In genomic region chr19:2610637-2611482, GRCh38 we compare ENCODE assay signal across 8 cellular contexts.
DNase-seq lines count a peak whose midpoint lies in the region; ATAC-seq and TF ChIP-seq lines count a peak whose summit lies in the region.

No MANE protein-coding gene starts in this region.

- POLR2A ChIA-PET in CD4-positive, alpha-beta T cell (lab: Charles Lee), result interaction anchor here (0.6 to 4.9 kb wide), 11 partner anchors 10 to 183 kb away, joined by 3 to 152 read pairs (median 6); partner anchors contain the start of genes GADD45B, LMNB2 and TIMM13

- no peaks in the 10 kb centered on the region for H4K20me1 ChIP-seq in Loucy (ENCODE audit: insufficient read depth, low read length, poor library complexity, severe bottlenecking)

- H3K9me3 ChIP-seq in CD4-positive, alpha-beta T cell (ENCODE audit: control insufficient read depth, low read length), result no peaks in the 10 kb centered on the region
- no peaks in the 10 kb centered on the region for H3K9me3 ChIP-seq in Loucy (ENCODE audit: insufficient read depth, low read depth, low read length)
- no peaks in the 10 kb centered on the region for H3K9me3 ChIP-seq in ascending aorta
- H3K9me3 ChIP-seq in aorta (ENCODE audit: control insufficient read depth, low read length), result no peaks in the 10 kb centered on the region

- peak; percentile 81 to 93 (median 86) for DNase-seq in CD4-positive, alpha-beta T cell
- DNase-seq in ascending aorta (ENCODE audit: low spot score in 2 of 2) (peak; percentile 80 to 97), hepatic stellate cell (ENCODE audit: low spot score) (peak; percentile 94), retina (peak; percentile 94), aorta (peak; percentile 96 to 99)

- H3K9me2 ChIP-seq in Loucy (replicated peaks; ENCODE audit: low read depth, low read length), result no peaks in the 10 kb centered on the region

- peak; percentile 98 for TF ChIP-seq CTCF in CD4-positive, alpha-beta T cell (IDR thresholded peaks at IDR 0.05)
- TF ChIP-seq CTCF in Loucy (conservative IDR thresholded peaks at IDR 0.05; ENCODE audit: low read length) (peak; percentile 95), ascending aorta (IDR thresholded peaks at IDR 0.05) (peak; percentile 93 to 99 (median 94))

- WGBS in aorta, 2 donors, result 10 to 11% methylated on average over 43 to 46 of the region's 46 CpGs

- H3F3A ChIP-seq in Loucy (ENCODE audit: low read depth), result no peaks in the 10 kb centered on the region

- H3K27ac ChIP-seq in CD4-positive, alpha-beta T cell (ENCODE audit: low read depth, low read length), result no peak overlapping the region
- H3K27ac ChIP-seq in ascending aorta, result peak overlapping the region; percentile 92 to 94
- H3K27ac ChIP-seq in aorta (ENCODE audit: low read depth in 1 of 2, low read length in 2 of 2), result peak overlapping the region; percentile 23 to 94

- CTCF ChIA-PET in CD4-positive, alpha-beta T cell (lab: Charles Lee), result interaction anchor here (0.6 to 4.8 kb wide), 22 partner anchors 10 to 183 kb away, joined by 3 to 55 read pairs (median 8); partner anchors contain the start of genes GADD45B, LMNB2 and TIMM13

- H3K4me1 Mint-ChIP-seq in CD4-positive, alpha-beta T cell (ENCODE audit: low read depth), result peaks cover 44% of the 10 kb centered on the region
- peaks cover 35% of the 10 kb centered on the region for H3K4me1 Mint-ChIP-seq in T-helper 1 cell treated with Interleukin-12 subunit alpha and Interleukin-12 subunit beta and Interleukin-4 antibody, amounts not matched to agents 30 μg/mL and 1 μg/mL, for 36 hours (ENCODE audit: low read depth)

- no peaks in the 10 kb centered on the region for H3K9me3 Mint-ChIP-seq in CD4-positive, alpha-beta T cell
- no peaks in the 10 kb centered on the region for H3K9me3 Mint-ChIP-seq in T-helper 1 cell treated with Interleukin-12 subunit alpha and Interleukin-12 subunit beta and Interleukin-4 antibody, amounts not matched to agents 30 μg/mL and 1 μg/mL, for 36 hours

- no peaks in the 10 kb centered on the region for H3K36me3 ChIP-seq in Loucy (ENCODE audit: insufficient read depth, low read length)
- no peaks in the 10 kb centered on the region for H3K36me3 ChIP-seq in ascending aorta
- no peaks in the 10 kb centered on the region for H3K36me3 ChIP-seq in aorta (ENCODE audit: control insufficient read depth in 1 of 2, insufficient read depth in 2 of 2, low read length in 1 of 2)

- intact Hi-C loops in CD4-positive, alpha-beta T cell (cut with DNase I, micrococcal nuclease), result loop anchor here (1.0 to 10.0 kb wide), 9 partner anchors 49 to 454 kb away; partner anchors contain the start of genes PLEKHJ1 (in 2 of the 2) and SF3A2 (in 2 of the 2)
- intact Hi-C loops in ascending aorta (cut with DNase I) (loop anchor here (1.0 to 2.0 kb wide), 5 partner anchors 16 to 184 kb away; partner anchors contain the start of gene TIMM13), aorta (cut with DNase I) (loop anchor here (1.0 to 5.0 kb wide), 5 partner anchors 16 to 184 kb away; partner anchors contain the start of gene TIMM13 (in 1 of the 2))

- H3K4me1 ChIP-seq in Loucy (ENCODE audit: insufficient read depth, low read length, poor library complexity, severe bottlenecking) (peaks cover 22% of the 10 kb centered on the region), ascending aorta (peaks cover 0 to 9% of the 10 kb centered on the region in 2 donors), aorta (ENCODE audit: control insufficient read depth in 1 of 2, insufficient read depth in 2 of 2, low read length in 2 of 2) (no peaks in the 10 kb centered on the region)

- peak overlapping the region; percentile 97 for H2AFZ ChIP-seq in Loucy (ENCODE audit: low read length)

- peak overlapping the region; percentile 76 for H3K4me3 ChIP-seq in Loucy (ENCODE audit: low read length, poor library complexity, severe bottlenecking)
- peak overlapping the region; percentile 51 to 61 for H3K4me3 ChIP-seq in ascending aorta
- peak overlapping the region in 1 of 2 donors; percentile 13 for H3K4me3 ChIP-seq in aorta (ENCODE audit: low read length in 2 of 2)

- H3K36me3 Mint-ChIP-seq in CD4-positive, alpha-beta T cell (ENCODE audit: low read depth), result no peaks in the 10 kb centered on the region
- H3K36me3 Mint-ChIP-seq in T-helper 1 cell treated with Interleukin-12 subunit alpha and Interleukin-12 subunit beta and Interleukin-4 antibody, amounts not matched to agents 30 μg/mL and 1 μg/mL, for 36 hours (ENCODE audit: low read depth), result no peaks in the 10 kb centered on the region

- peaks cover 4% of the 10 kb centered on the region for H3K27me3 Mint-ChIP-seq in CD4-positive, alpha-beta T cell
- peaks cover 18% of the 10 kb centered on the region for H3K27me3 Mint-ChIP-seq in T-helper 1 cell treated with Interleukin-12 subunit alpha and Interleukin-12 subunit beta and Interleukin-4 antibody, amounts not matched to agents 30 μg/mL and 1 μg/mL, for 36 hours (ENCODE audit: low read depth)

- H3K9ac ChIP-seq in Loucy (ENCODE audit: low read depth, low read length, poor library complexity, severe bottlenecking), result peak overlapping the region; percentile 61

- no peaks in the 10 kb centered on the region for H3K79me2 ChIP-seq in Loucy (ENCODE audit: insufficient read depth, low read length)

- H3K27ac Mint-ChIP-seq in CD4-positive, alpha-beta T cell, result peak overlapping the region; percentile 30
- peak overlapping the region; percentile 49 for H3K27ac Mint-ChIP-seq in T-helper 1 cell treated with Interleukin-12 subunit alpha and Interleukin-12 subunit beta and Interleukin-4 antibody, amounts not matched to agents 30 μg/mL and 1 μg/mL, for 36 hours

- peak overlapping the region; percentile 83 for H3K4me3 Mint-ChIP-seq in CD4-positive, alpha-beta T cell
- H3K4me3 Mint-ChIP-seq in T-helper 1 cell treated with Interleukin-12 subunit alpha and Interleukin-12 subunit beta and Interleukin-4 antibody, amounts not matched to agents 30 μg/mL and 1 μg/mL, for 36 hours, result peak overlapping the region; percentile 87

- H3K27me3 ChIP-seq in CD4-positive, alpha-beta T cell (ENCODE audit: control insufficient read depth, insufficient read depth, low read length), result no peaks in the 10 kb centered on the region
- no peaks in the 10 kb centered on the region for H3K27me3 ChIP-seq in Loucy (ENCODE audit: insufficient read depth, low read length, poor library complexity, severe bottlenecking)
- H3K27me3 ChIP-seq in ascending aorta, result no peaks in the 10 kb centered on the region
- H3K27me3 ChIP-seq in aorta (ENCODE audit: control insufficient read depth in 1 of 2, insufficient read depth in 2 of 2, low read length in 1 of 2), result no peaks in the 10 kb centered on the region

- H3K4me2 ChIP-seq in Loucy (ENCODE audit: low read depth, low read length, poor library complexity, severe bottlenecking), result peak overlapping the region; percentile 90

- peak; percentile 45 for ATAC-seq in CD4-positive, alpha-beta T cell (ENCODE audit: poor library complexity)
- ATAC-seq in GM19463 (IDR thresholded peaks at IDR 0.05; ENCODE audit: unreplicated experiment) (peak; percentile 34), aorta (ENCODE audit: low FRiP score) (peak; percentile 94)

Comparison
In these comparisons a context has a peak if more than half of its experiments do, and no peak if none do; other contexts are left out.
1. ATAC-seq: peak in every context shown above with its lines; median percentile 94 in aorta; 45 in CD4-positive, alpha-beta T cell; 34 in GM19463.